Comparison of ENCODE assay signal across 8 cellular contexts in genomic region chr3:160400048-160400630, GRCh38.
DNase-seq lines count a peak whose midpoint lies in the region; ATAC-seq and TF ChIP-seq lines count a peak whose summit lies in the region.

No MANE protein-coding gene starts in this region.

- H2AFZ ChIP-seq in KMS-11 (ENCODE audit: low read depth), result no peak overlapping the region

- peak overlapping the region; percentile 99 to 100 for H3K27ac Mint-ChIP-seq in effector memory CD8-positive, alpha-beta T cell
- H3K27ac Mint-ChIP-seq in memory B cell, result peak overlapping the region; percentile 98

- peak; percentile 2 for ATAC-seq in GM21360 (IDR thresholded peaks at IDR 0.05; ENCODE audit: unreplicated experiment)
- ATAC-seq in effector memory CD8-positive, alpha-beta T cell (replicated peaks), result no peak
- ATAC-seq in memory B cell (ENCODE audit: low read depth), result no peak

- peak overlapping the region; percentile 99 for H3K9ac ChIP-seq in KMS-11

- H3K36me3 ChIP-seq in KMS-11 (ENCODE audit: insufficient read depth), result peaks cover 30% of the 10 kb centered on the region; the same call in 1 of the 2 replicates

- H3K4me1 Mint-ChIP-seq in effector memory CD8-positive, alpha-beta T cell (ENCODE audit: low read depth in 2 of 2), result peaks cover 28 to 33% of the 10 kb centered on the region in 2 donors
- H3K4me1 Mint-ChIP-seq in memory B cell, result peaks cover 22% of the 10 kb centered on the region

- H3K27me3 Mint-ChIP-seq in effector memory CD8-positive, alpha-beta T cell, result peaks cover 6 to 11% of the 10 kb centered on the region in 2 donors
- H3K27me3 Mint-ChIP-seq in memory B cell, result peaks cover 4% of the 10 kb centered on the region

- H3K4me2 ChIP-seq in KMS-11, result peak overlapping the region; percentile 95

- TF ChIP-seq CTCF in KMS-11 (conservative IDR thresholded peaks at IDR 0.05; ENCODE audit: low read depth, low read length), result no peak

- peaks cover 79% of the 10 kb centered on the region for H3K79me2 ChIP-seq in KMS-11 (ENCODE audit: insufficient read depth, low read depth)

- DNase-seq in COR-L47 (lab: John Stamatoyannopoulos, UW) (peak; percentile 51), memory B cell (ENCODE audit: low spot score in 2 of 2) (peak in 1 of 2 donors; percentile 62), NCI-H128 (lab: John Stamatoyannopoulos, UW; ENCODE audit: unreplicated experiment) (no peak)
- peak; percentile 18 to 24 for DNase-seq in activated CD4-positive, alpha-beta T cell treated with anti-CD3 and anti-CD28 coated beads for 4 hours
- DNase-seq in effector memory CD8-positive, alpha-beta T cell, result peak in 2 of 3 experiments; percentile 19 to 39
- peak in 5 of 6 experiments; percentile 4 to 69 (median 31) for DNase-seq in stimulated activated naive CD4-positive, alpha-beta T cell (lab: John Stamatoyannopoulos, UW)

- peak overlapping the region; percentile 96 to 97 for H3K4me3 Mint-ChIP-seq in effector memory CD8-positive, alpha-beta T cell
- peak overlapping the region; percentile 89 for H3K4me3 Mint-ChIP-seq in memory B cell

- H3K9me3 Mint-ChIP-seq in effector memory CD8-positive, alpha-beta T cell, result no peaks in the 10 kb centered on the region
- H3K9me3 Mint-ChIP-seq in memory B cell, result no peaks in the 10 kb centered on the region

- H3K27me3 ChIP-seq in KMS-11 (ENCODE audit: insufficient read depth, low read depth), result no peaks in the 10 kb centered on the region

- peak overlapping the region; percentile 68 for H3K4me3 ChIP-seq in KMS-11 (IDR thresholded peaks at IDR 0.05; ENCODE audit: insufficient read depth, low read depth, low read length)

- H3K4me1 ChIP-seq in KMS-11 (ENCODE audit: low read depth, poor library complexity, severe bottlenecking), result peaks cover 36% of the 10 kb centered on the region

- H4K20me1 ChIP-seq in KMS-11 (ENCODE audit: insufficient read depth), result peaks cover 35% of the 10 kb centered on the region

- peak overlapping the region; percentile 99 for H3K27ac ChIP-seq in KMS-11

- peaks cover 37% of the 10 kb centered on the region for H3K36me3 Mint-ChIP-seq in effector memory CD8-positive, alpha-beta T cell (ENCODE audit: insufficient read depth)
- peaks cover 7% of the 10 kb centered on the region for H3K36me3 Mint-ChIP-seq in memory B cell
